In genomic region chr1:209755926-209756607, GRCh38 we compare ENCODE assay signal across 9 cellular contexts. TPM values are rescaled to one million over a fixed set of nuclear protein-coding genes. Genes with fewer than 3 reads are reported as not detected.
DNase-seq lines count a peak whose midpoint lies in the region; ATAC-seq and TF ChIP-seq lines count a peak whose summit lies in the region.
"Had no signal": no experiment of that assay in that cellular context is flagged by ENCODE, and none has a peak within 500 bp of the region (broad histone marks: within the 10 kb centered on the region; RNA-seq: fewer than 3 reads in every experiment).

Gene TRAF3IP3 (plus strand): TSS chr1:209756053. CDS start chr1:209760040, 3,987 bp downstream.

- H3K9me3 ChIP-seq in BLaER1 treated with 17β-estradiol and CSF1 and Interleukin-3, amounts not matched to agents 10 nM and 100 nM (replicated peaks in 1 of 11) = no peaks in the 10 kb centered on the region
- H3K9me3 ChIP-seq in heart left ventricle = no peaks in the 10 kb centered on the region
- H3K9me3 ChIP-seq in neural progenitor cell (ENCODE audit: low read depth) = no peaks in the 10 kb centered on the region

- H3K27me3 ChIP-seq in BLaER1 treated with 17β-estradiol and CSF1 and Interleukin-3, amounts not matched to agents 10 nM and 100 nM = no peaks in the 10 kb centered on the region
- H3K27me3 ChIP-seq in heart left ventricle (no peaks in the 10 kb centered on the region), neural progenitor cell (no peaks in the 10 kb centered on the region)
- H3K27me3 ChIP-seq: dorsolateral prefrontal cortex had no signal

- no peaks in the 10 kb centered on the region for H3K79me2 ChIP-seq in neural progenitor cell (ENCODE audit: low read depth)

- H3K4me3 ChIP-seq in BLaER1 treated with 17β-estradiol and CSF1 and Interleukin-3, amounts not matched to agents 10 nM and 100 nM = peak within 1 kb of the TSS; percentile 28 to 77 (median 59); a peak in 19 of 20 replicates
- H3K4me3 ChIP-seq in heart left ventricle (peak within 1 kb of the TSS in 3 of 12 donors; percentile 29 to 61 (median 34)), neural progenitor cell (no peak within 1 kb of the TSS)

- WGBS in heart left ventricle, 4 donors = 71 to 81% (median 75%) methylated on average over 10 of the region's 10 CpGs

- H3K27ac ChIP-seq in BLaER1 treated with 17β-estradiol and CSF1 and Interleukin-3, amounts not matched to agents 10 nM and 100 nM = peak within 1 kb of the TSS; percentile 50 to 94 (median 86)
- peak within 1 kb of the TSS in 2 of 12 donors; percentile 9 to 94 for H3K27ac ChIP-seq in heart left ventricle
- H3K27ac ChIP-seq in neural progenitor cell = no peak within 1 kb of the TSS

- DNase-seq in activated CD4-positive, alpha-beta T cell treated with anti-CD3 and anti-CD28 coated beads, Interleukin-2, amount 50 U/mL, for 4 hours = peak; percentile 57 to 60
- DNase-seq in heart left ventricle = peak in 3 of 5 donors; percentile 38 to 50 (median 40)
- peak; percentile 56 for DNase-seq in stimulated activated CD8-positive, alpha-beta memory T cell treated with anti-CD3 and anti-CD28 coated beads, Interleukin-7, amount 100 ng/mL, for 24 hours (ENCODE audit: low read depth)
- no peak for DNase-seq in superior temporal gyrus (ENCODE audit: extremely low spot score)
- no peak for DNase-seq in neural progenitor cell (ENCODE audit: low spot score)

- no peaks in the 10 kb centered on the region for H3K36me3 Mint-ChIP-seq in neural progenitor cell

- no peak for TF ChIP-seq POLR2A in heart left ventricle (IDR thresholded peaks at IDR 0.05)

- H3K9ac ChIP-seq in BLaER1 treated with 17β-estradiol and CSF1 and Interleukin-3, amounts not matched to agents 10 nM and 100 nM = peak within 1 kb of the TSS; percentile 32 to 85 (median 70)
- H3K9ac ChIP-seq in neural progenitor cell = no peak within 1 kb of the TSS

- TF ChIP-seq CTCF in heart left ventricle (IDR thresholded peaks at IDR 0.05) (no peak), neural progenitor cell (IDR thresholded peaks at IDR 0.05) (no peak)

- intact Hi-C loops in heart left ventricle (cut with DNase I) = no loop called here

- no peak within 1 kb of the TSS for H2AFZ ChIP-seq in neural progenitor cell (replicated peaks)

- no peaks in the 10 kb centered on the region for H3K4me1 Mint-ChIP-seq in neural progenitor cell

- H4K20me1 ChIP-seq in BLaER1 treated with 17β-estradiol and CSF1 and Interleukin-3, amounts not matched to agents 10 nM and 100 nM = 0 out of 22 replicates have a peak, but pooled peaks cover 0 to 11% (median 0%) of the 10 kb centered on the region in 11 experiments
- no peaks in the 10 kb centered on the region for H4K20me1 ChIP-seq in neural progenitor cell (ENCODE audit: low read depth)

- H3K27me3 Mint-ChIP-seq in neural progenitor cell (ENCODE audit: insufficient read depth, low read depth) = peaks cover 7% of the 10 kb centered on the region

- no peak within 1 kb of the TSS for H3K27ac Mint-ChIP-seq in neural progenitor cell

- peak within 1 kb of the TSS; percentile 80 to 99 (median 95) for H3K4me2 ChIP-seq in BLaER1 treated with 17β-estradiol and CSF1 and Interleukin-3, amounts not matched to agents 10 nM and 100 nM
- H3K4me2 ChIP-seq in neural progenitor cell = no peak within 1 kb of the TSS

- peak; percentile 67 for ATAC-seq in GM19463 (IDR thresholded peaks at IDR 0.05; ENCODE audit: unreplicated experiment)
- ATAC-seq in HG03575 (IDR thresholded peaks at IDR 0.05; ENCODE audit: extremely low read depth, insufficient number of reproducible peaks, low FRiP score, unreplicated experiment) = peak; percentile 48
- ATAC-seq in heart left ventricle = peak; percentile 35 to 70 (median 59)

- H3F3A ChIP-seq in neural progenitor cell (ENCODE audit: low read depth) = no peaks in the 10 kb centered on the region

- peaks cover 49 to 88% (median 76%) of the 10 kb centered on the region in 10 experiments for H3K4me1 ChIP-seq in BLaER1 treated with 17β-estradiol and CSF1 and Interleukin-3, amounts not matched to agents 10 nM and 100 nM
- H3K4me1 ChIP-seq in heart left ventricle (peaks cover 0 to 65% (median 0%) of the 10 kb centered on the region in 12 donors), neural progenitor cell (no peaks in the 10 kb centered on the region)

- peaks cover 0 to 30% (median 21%) of the 10 kb centered on the region in 11 experiments; a peak in 17 of 22 replicates for H3K36me3 ChIP-seq in BLaER1 treated with 17β-estradiol and CSF1 and Interleukin-3, amounts not matched to agents 10 nM and 100 nM
- peaks cover 0 to 12% (median 0%) of the 10 kb centered on the region in 9 donors for H3K36me3 ChIP-seq in heart left ventricle
- H3K36me3 ChIP-seq in neural progenitor cell = no peaks in the 10 kb centered on the region

- H3K9me3 Mint-ChIP-seq in neural progenitor cell = no peaks in the 10 kb centered on the region

- H3K4me3 Mint-ChIP-seq in neural progenitor cell = no peak within 1 kb of the TSS

RNA-seq across cellular contexts. Expression of gene TRAF3IP3, which starts in this region (rescaled TPM):
- total RNA-seq in heart left ventricle (10 to 100 TPM in 1 of 9 donors, 1 to 10 TPM in 2, under 1 TPM in 5, not detected in 1; 0.16 to 10.6 (median 0.91) TPM), neural progenitor cell (ENCODE audit: low replicate concordance) (not detected in 2 replicates)
- under 1 TPM; 0.34 to 0.57 TPM for polyA plus RNA-seq in heart left ventricle

Comparison
In these comparisons a context has a peak if more than half of its experiments do, and no peak if none do; other contexts are left out.
1. DNase-seq: peak in activated CD4-positive, alpha-beta T cell treated with anti-CD3 and anti-CD28 coated beads, Interleukin-2, amount 50 U/mL, for 4 hours (2 of 2), heart left ventricle (3 of 5) and stimulated activated CD8-positive, alpha-beta memory T cell treated with anti-CD3 and anti-CD28 coated beads, Interleukin-7, amount 100 ng/mL, for 24 hours (single experiment); none in superior temporal gyrus (single experiment) and neural progenitor cell (single experiment).
2. Peak in every context shown above with its lines, with median percentiles within 50 percentile points of each other: ATAC-seq.